34 cellular contexts compared by ENCODE assay signal in the genomic region with DNA sequence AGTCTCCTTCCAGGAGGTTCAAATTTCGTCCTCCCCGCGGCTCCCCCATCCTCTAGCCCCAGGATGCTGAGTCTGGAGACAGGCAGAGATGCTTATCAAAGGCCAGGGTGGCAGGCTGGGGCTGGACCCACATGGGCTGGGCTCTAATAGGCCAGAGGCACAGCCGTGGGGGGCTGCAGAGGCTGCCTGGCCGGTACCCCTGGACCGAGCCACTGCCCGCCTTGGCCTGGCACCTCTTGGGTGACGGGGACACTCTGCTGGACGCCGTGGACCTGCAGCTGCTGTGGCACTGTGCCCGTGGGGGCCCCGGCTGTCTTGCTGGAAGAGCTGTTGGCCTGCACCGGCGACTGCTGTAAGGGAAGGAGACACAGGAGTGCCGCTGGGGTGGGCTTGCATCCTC. TPM values are rescaled to one million over a fixed set of nuclear protein-coding genes. Genes with fewer than 3 reads are reported as not detected.
"Had no signal": no experiment of that assay in that cellular context is flagged by ENCODE, and none has a peak within 500 bp of the region (broad histone marks: within the 10 kb centered on the region; RNA-seq: fewer than 3 reads in every experiment).

No MANE protein-coding gene starts in this region.

- H3K9me3 ChIP-seq: heart left ventricle, pancreas, prostate gland, spleen, testis, tibial nerve, upper lobe of right lung, vagina had no signal

- H3K27ac ChIP-seq: coronary artery, pancreas, prostate gland, testis, upper lobe of right lung, vagina had no signal

- H3K9me3 Mint-ChIP-seq: mesothelial cell of epicardium; natural killer cell; neural crest cell; stimulated activated memory B cell treated with anti-CD40 and anti-IgM and Interleukin-4, amounts not matched to agents 10 μg/mL and 1 μg/mL and 100 μg/mL, for 72 hours; stimulated activated naive CD8-positive, alpha-beta T cell treated with anti-CD3 and anti-CD28 coated beads, Interleukin-15, Interleukin-2, amounts not matched to agents 100 ng/mL and 50 ng/mL, for 24 hours had no signal

- H3K27me3 Mint-ChIP-seq: stimulated activated memory B cell treated with anti-CD40 and anti-IgM and Interleukin-4, amounts not matched to agents 10 μg/mL and 1 μg/mL and 100 μg/mL, for 72 hours; stimulated activated naive CD8-positive, alpha-beta T cell treated with anti-CD3 and anti-CD28 coated beads, Interleukin-15, Interleukin-2, amounts not matched to agents 100 ng/mL and 50 ng/mL, for 24 hours had no signal

- H3K36me3 Mint-ChIP-seq: natural killer cell had no signal

- H3K4me3 Mint-ChIP-seq: stimulated activated naive CD8-positive, alpha-beta T cell treated with anti-CD3 and anti-CD28 coated beads, Interleukin-15, Interleukin-2, amounts not matched to agents 100 ng/mL and 50 ng/mL, for 24 hours had no signal

- H3K27ac Mint-ChIP-seq: stimulated activated naive CD8-positive, alpha-beta T cell treated with anti-CD3 and anti-CD28 coated beads, Interleukin-15, Interleukin-2, amounts not matched to agents 100 ng/mL and 50 ng/mL, for 24 hours had no signal

- FAIRE-seq: frontal cortex, islet of Langerhans, pancreas had no signal

- ATAC-seq: heart left ventricle; left lobe of liver; natural killer cell; pancreas; sciatic nerve; stimulated activated memory B cell treated with anti-CD40 and anti-IgM and Interleukin-4, amounts not matched to agents 10 μg/mL and 1 μg/mL and 100 μg/mL, for 72 hours; upper lobe of right lung had no signal

- H3K4me1 ChIP-seq: pancreas had no signal

- H3K36me3 ChIP-seq: prostate gland had no signal

- DNase-seq: dorsolateral prefrontal cortex; effector CD8-positive, alpha-beta T cell; heart left ventricle; hippocampal formation; mammary epithelial cell; natural killer cell; pancreas; spleen; stimulated activated CD4-positive, alpha-beta T cell treated with anti-CD3 and anti-CD28 coated beads, Interleukin-15, amount 100 ng/mL, for 24 hours; stimulated activated CD4-positive, alpha-beta T cell treated with anti-CD3 and anti-CD28 coated beads, Interleukin-1b, Interleukin-23, amount 100 ng/mL, for 48 hours; stimulated activated CD4-positive, alpha-beta T cell treated with anti-CD3 and anti-CD28 coated beads, Interleukin-4, amount 100 ng/mL, for 24 hours; testis; upper lobe of right lung had no signal

- H3K27me3 ChIP-seq: dorsolateral prefrontal cortex, heart left ventricle, pancreas, spleen, testis, tibial nerve, upper lobe of right lung, vagina had no signal

- H3K4me3 ChIP-seq: coronary artery, heart left ventricle, pancreas, prostate gland, spleen, testis, tibial nerve, upper lobe of right lung, vagina had no signal

RNA-seq across cellular contexts. Expression of a gene that starts 42.1 kb away (rescaled TPM):
- total RNA-seq: left lobe of liver, skeletal muscle tissue had no signal

RNA-seq across cellular contexts. Expression of a gene that starts 47.6 kb away (rescaled TPM):
- total RNA-seq: dorsolateral prefrontal cortex, fibroblast of lung, frontal cortex, glomerular endothelial cell, heart left ventricle, left lobe of liver, lower leg skin, mammary epithelial cell, mesothelial cell of epicardium, mucosa of gallbladder, myocyte, natural killer cell, neural crest cell, pancreas, prostate gland, renal cortical epithelial cell, sciatic nerve, skeletal muscle tissue, spleen, subcutaneous adipose tissue, testis, tibial nerve, upper lobe of right lung, vagina had no signal
- polyA plus RNA-seq: esophagus, fibroblast of lung, heart left ventricle, mammary epithelial cell, pancreas had no signal
